24 cellular contexts compared by ENCODE assay signal in the genomic region with DNA sequence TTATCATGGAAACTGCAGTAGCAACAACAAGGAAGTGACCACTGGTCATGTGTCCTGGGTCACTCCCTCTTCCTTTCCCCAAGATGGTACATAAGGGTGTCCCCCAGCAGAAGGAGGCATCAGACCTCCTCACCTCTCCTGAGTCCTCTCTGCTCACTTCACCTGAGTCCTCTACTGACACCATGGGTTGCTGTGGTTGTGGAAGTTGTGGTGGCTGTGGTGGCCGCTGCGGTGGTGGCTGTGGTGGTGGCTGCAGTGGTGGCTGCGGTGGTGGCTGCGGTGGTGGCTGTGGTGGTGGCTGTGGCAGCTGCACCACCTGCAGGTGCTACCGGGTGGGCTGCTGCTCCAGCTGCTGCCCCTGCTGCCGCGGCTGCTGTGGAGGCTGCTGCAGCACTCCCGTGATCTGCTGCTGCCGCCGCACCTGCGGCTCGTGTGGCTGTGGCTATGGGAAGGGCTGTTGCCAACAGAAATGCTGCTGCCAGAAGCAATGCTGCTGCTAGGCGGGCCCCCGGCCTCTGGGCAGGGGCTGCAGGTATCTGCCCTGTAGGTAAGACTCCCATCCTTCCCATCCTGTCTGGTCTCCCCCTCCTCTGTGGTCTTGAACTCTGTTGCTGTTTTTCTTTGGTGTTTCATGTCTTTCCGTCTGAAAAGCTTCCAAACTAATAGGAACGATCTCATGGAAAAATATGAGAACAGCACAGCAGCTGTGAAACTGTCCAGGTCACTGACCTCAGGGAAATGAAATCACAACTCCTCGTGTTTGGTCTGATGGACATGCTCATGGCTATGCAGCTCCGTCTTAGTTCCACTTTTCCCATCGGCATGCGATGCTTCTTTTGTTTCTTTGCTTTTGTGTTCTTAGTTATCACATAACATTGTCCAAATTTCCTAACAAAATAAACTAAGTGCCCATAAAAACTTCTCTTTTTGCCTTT. TPM values are rescaled to one million over a fixed set of nuclear protein-coding genes. Genes with fewer than 3 reads are reported as not detected.
DNase-seq lines count a peak whose midpoint lies in the region; ATAC-seq and TF ChIP-seq lines count a peak whose summit lies in the region.
"Had no signal": no experiment of that assay in that cellular context is flagged by ENCODE, and none has a peak within 500 bp of the region (broad histone marks: within the 10 kb centered on the region; RNA-seq: fewer than 3 reads in every experiment).

A gene with protein sequence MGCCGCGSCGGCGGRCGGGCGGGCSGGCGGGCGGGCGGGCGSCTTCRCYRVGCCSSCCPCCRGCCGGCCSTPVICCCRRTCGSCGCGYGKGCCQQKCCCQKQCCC (plus strand): TSS at position 183 of the 935 bp plus-strand sequence. CDS start 0 bp downstream, at position 183.

- TF ChIP-seq CTCF in left ventricle myocardium inferior (IDR thresholded peaks at IDR 0.05; ENCODE audit: borderline replicate concordance) (no peak), right atrium auricular region (IDR thresholded peaks at IDR 0.05) (no peak), epithelial cell of proximal tubule (conservative IDR thresholded peaks at IDR 0.05; ENCODE audit: low read depth, low read length) (no peak), RWPE1 (conservative IDR thresholded peaks at IDR 0.05; ENCODE audit: low read depth) (no peak), gastrocnemius medialis (IDR thresholded peaks at IDR 0.05 in 4 of 5, conservative IDR thresholded peaks at IDR 0.05 in 1 of 5) (no peak)

- H3K9ac ChIP-seq in mesenchymal stem cell (ENCODE audit: low read length): peak within 1 kb of the TSS; percentile 17

- H3K4me1 ChIP-seq in left ventricle myocardium inferior (no peaks in the 10 kb centered on the region), right atrium auricular region (no peaks in the 10 kb centered on the region), mesenchymal stem cell (ENCODE audit: control insufficient read depth, insufficient read depth, low read depth, low read length) (peaks cover 2% of the 10 kb centered on the region), gastrocnemius medialis (no peaks in the 10 kb centered on the region)
- H3K4me1 ChIP-seq: gastroesophageal sphincter, psoas muscle had no signal

- no peak within 1 kb of the TSS for H3K4me2 ChIP-seq in mesenchymal stem cell (ENCODE audit: low read length, poor library complexity, severe bottlenecking)

- ATAC-seq in GM18909 (IDR thresholded peaks at IDR 0.05; ENCODE audit: poor library complexity, unreplicated experiment): no peak
- no peak for ATAC-seq in gastrocnemius medialis
- ATAC-seq: activated CD8-positive, alpha-beta memory T cell treated with anti-CD3 and anti-CD28 coated beads, Interleukin-2, amount 10 ng/mL, durations not matched to agents 7 days and 5 days; gastroesophageal sphincter; psoas muscle had no signal

- no peak within 1 kb of the TSS for H2BK120ac ChIP-seq in mesenchymal stem cell (ENCODE audit: low read depth, low read length)

- H3K23ac ChIP-seq in mesenchymal stem cell (ENCODE audit: low read length in 2 of 2): no peak within 1 kb of the TSS

- H3K18ac ChIP-seq in mesenchymal stem cell (ENCODE audit: low read depth in 1 of 2, low read length in 2 of 2): no peak within 1 kb of the TSS

- H3K27me3 ChIP-seq in left ventricle myocardium inferior (ENCODE audit: low read depth) (peaks cover 29% of the 10 kb centered on the region), right atrium auricular region (no peaks in the 10 kb centered on the region), mesenchymal stem cell (ENCODE audit: control insufficient read depth in 1 of 2, insufficient read depth in 1 of 2, low read length in 2 of 2) (peaks cover 0 to 6% of the 10 kb centered on the region in 2 experiments), gastrocnemius medialis (peaks cover 0 to 6% (median 0%) of the 10 kb centered on the region in 3 donors)

- H3K27ac ChIP-seq in left ventricle myocardium inferior (replicated peaks) (peak within 1 kb of the TSS; percentile 16), right atrium auricular region (no peak within 1 kb of the TSS), mesenchymal stem cell (ENCODE audit: low read length, poor library complexity, severe bottlenecking) (no peak within 1 kb of the TSS), RWPE1 (no peak within 1 kb of the TSS), gastrocnemius medialis (no peak within 1 kb of the TSS)
- H3K27ac ChIP-seq: coronary artery, gastroesophageal sphincter, psoas muscle had no signal

- intact Hi-C loops in left ventricle myocardium inferior (cut with micrococcal nuclease) (no loop called here), gastrocnemius medialis (cut with DNase I; ENCODE audit: low total_unique reads) (no loop called here)

- H2AK5ac ChIP-seq in mesenchymal stem cell (ENCODE audit: low read length, severe bottlenecking): no peak within 1 kb of the TSS

- H2BK15ac ChIP-seq in mesenchymal stem cell (ENCODE audit: low read depth, poor library complexity, severe bottlenecking): no peak within 1 kb of the TSS

- H3K14ac ChIP-seq in mesenchymal stem cell (ENCODE audit: low read length in 2 of 2): no peak within 1 kb of the TSS

- peaks cover 6% of the 10 kb centered on the region for H3K9me3 ChIP-seq in left ventricle myocardium inferior (replicated peaks)
- H3K9me3 ChIP-seq in right atrium auricular region: peaks cover 0 to 6% of the 10 kb centered on the region in 2 donors
- peaks cover 4% of the 10 kb centered on the region for H3K9me3 ChIP-seq in mesenchymal stem cell (ENCODE audit: control insufficient read depth, low read length)
- no peaks in the 10 kb centered on the region for H3K9me3 ChIP-seq in gastrocnemius medialis
- H3K9me3 ChIP-seq: psoas muscle had no signal

- 90% methylated on average over 20 of the region's 20 CpGs for WGBS in mesenchymal stem cell

- H2BK5ac ChIP-seq in mesenchymal stem cell (ENCODE audit: low read depth, low read length, poor library complexity, severe bottlenecking): no peak within 1 kb of the TSS

- H4K8ac ChIP-seq in mesenchymal stem cell (ENCODE audit: low read length): no peak within 1 kb of the TSS

- H3K4me3 ChIP-seq in left ventricle myocardium inferior (no peak within 1 kb of the TSS), right atrium auricular region (no peak within 1 kb of the TSS), epithelial cell of proximal tubule (ENCODE audit: low read depth, low read length) (no peak within 1 kb of the TSS), mesenchymal stem cell (ENCODE audit: insufficient read depth in 1 of 2, low read depth in 1 of 2, low read length in 2 of 2) (peak within 1 kb of the TSS in 1 of 2 experiments; percentile 63), gastrocnemius medialis (no peak within 1 kb of the TSS)
- H3K4me3 ChIP-seq: coronary artery, gastroesophageal sphincter, psoas muscle had no signal

- no peak within 1 kb of the TSS for H2BK12ac ChIP-seq in mesenchymal stem cell (ENCODE audit: low read length in 2 of 2)

- H3K4ac ChIP-seq in mesenchymal stem cell (ENCODE audit: low read depth in 1 of 2, low read length in 2 of 2): no peak within 1 kb of the TSS

- DNase-seq in left ventricle myocardium inferior: no peak
- no peak for DNase-seq in right atrium auricular region (ENCODE audit: low spot score)
- peak; percentile 20 for DNase-seq in epithelial cell of proximal tubule (ENCODE audit: low read depth)
- DNase-seq in mesenchymal stem cell: no peak
- DNase-seq in RWPE1 (ENCODE audit: low spot score): no peak
- no peak for DNase-seq in activated T-cell treated with anti-CD3 and anti-CD28 coated beads for 4 hours
- no peak for DNase-seq in gastrocnemius medialis
- DNase-seq: activated CD4-positive, alpha-beta T cell treated with anti-CD3 and anti-CD28 coated beads for 48 hours; activated CD8-positive, alpha-beta memory T cell treated with anti-CD3 and anti-CD28 coated beads, Interleukin-2, amount 10 ng/mL, durations not matched to agents 7 days and 5 days; C1 segment of cervical spinal cord; Calu3; NCI-H1105 treated with DMSO at 0.1 percent for 48 hours; NCI-H2107; psoas muscle had no signal

- TF ChIP-seq POLR2A in gastrocnemius medialis (IDR thresholded peaks at IDR 0.05): no peak

- in situ Hi-C loops in gastrocnemius medialis (cut with MboI; ENCODE audit: low sequenced_read_pairs in 4 of 4): no loop called here

- CTCF ChIA-PET in RWPE1 (lab: Yijun Ruan, JAX): no interaction called here

- no peak within 1 kb of the TSS for H4K91ac ChIP-seq in mesenchymal stem cell (ENCODE audit: low read length)

- POLR2A ChIA-PET in RWPE1 (lab: Yijun Ruan, JAX; ENCODE audit: low non-redundant PET): no interaction called here

- H2AFZ ChIP-seq in mesenchymal stem cell (ENCODE audit: low read depth, low read length): no peak within 1 kb of the TSS

- H3K36me3 ChIP-seq in left ventricle myocardium inferior (no peaks in the 10 kb centered on the region), right atrium auricular region (no peaks in the 10 kb centered on the region), mesenchymal stem cell (ENCODE audit: control insufficient read depth in 1 of 2, insufficient read depth in 2 of 2, low read depth in 1 of 2, low read length in 2 of 2) (no peaks in the 10 kb centered on the region), gastrocnemius medialis (no peaks in the 10 kb centered on the region)
- H3K36me3 ChIP-seq: gastroesophageal sphincter had no signal

- no peaks in the 10 kb centered on the region for H3K79me1 ChIP-seq in mesenchymal stem cell (replicated peaks; ENCODE audit: low read length, poor library complexity, severe bottlenecking)

RNA-seq across cellular contexts. Expression of the gene that starts here (rescaled TPM):
- total RNA-seq in left ventricle myocardium inferior (not detected), right atrium auricular region (not detected), epithelial cell of proximal tubule (not detected in 2 replicates), gastrocnemius medialis (not detected)
- not detected for polyA plus RNA-seq in mesenchymal stem cell (2013, experiment 1 of 2)
- polyA plus RNA-seq in mesenchymal stem cell (2013, experiment 2 of 2): not detected
- total RNA-seq: A673; activated CD8-positive, alpha-beta memory T cell treated with anti-CD3 and anti-CD28 coated beads, Interleukin-2, amount 10 ng/mL, durations not matched to agents 7 days and 5 days; activated T-helper 2 cell treated with anti-CD3 and anti-CD28 coated beads, Interferon-gamma antibody, Interleukin-2, Interleukin-4, amounts not matched to agents 10 μg/mL and 5 μg/mL and 100 μg/mL, durations not matched to agents 14 hours and 24 hours and 36 hours; Calu3; Daoy; kidney epithelial cell; psoas muscle; subcutaneous adipose tissue; ureter had no signal
- polyA plus RNA-seq: neural cell, psoas muscle had no signal

Comparison
In these comparisons a context has a peak if more than half of its experiments do, and no peak if none do; other contexts are left out.
1. Peak in DNase-seq in epithelial cell of proximal tubule; RNA of the gene not detected or under 1 TPM.